In the genomic region with DNA sequence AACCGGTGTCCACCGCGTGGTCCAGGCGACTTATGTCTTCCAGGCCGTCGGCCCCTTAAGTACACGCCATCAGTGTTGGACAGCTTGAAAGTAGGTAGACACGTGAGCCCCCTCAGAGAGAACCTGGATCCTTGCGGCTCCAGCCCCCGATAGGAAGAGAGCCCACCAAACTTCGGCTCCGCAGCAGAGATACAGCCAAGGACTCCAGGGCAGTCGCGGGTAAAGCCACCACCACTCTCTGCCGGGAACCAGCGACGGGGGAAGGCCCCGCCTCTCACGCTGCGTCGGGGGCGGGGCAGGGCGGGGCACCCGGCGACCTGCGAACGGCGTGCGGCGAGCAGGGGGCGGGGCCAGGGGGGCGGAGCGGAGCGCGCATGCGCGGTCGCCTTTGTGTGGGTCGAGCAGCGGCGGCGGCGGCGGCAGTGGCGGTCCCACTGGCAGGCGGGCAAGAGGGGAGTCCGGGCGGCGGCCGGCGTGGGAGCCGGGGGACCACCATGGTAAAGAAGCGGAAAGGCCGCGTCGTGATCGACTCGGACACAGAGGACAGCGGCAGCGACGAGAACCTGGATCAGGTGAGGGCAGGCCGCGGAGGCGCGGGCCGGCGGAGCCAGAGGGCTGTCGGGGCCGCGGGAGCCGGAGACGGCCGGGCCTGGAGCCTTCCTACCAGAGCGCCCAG, we compare ENCODE assay signal across 8 cellular contexts. TPM values are rescaled to one million over a fixed set of nuclear protein-coding genes. Genes with fewer than 3 reads are reported as not detected.
DNase-seq lines count a peak whose midpoint lies in the region; ATAC-seq and TF ChIP-seq lines count a peak whose summit lies in the region.

A gene (plus strand): TSS at position 354 of the 676 bp plus-strand sequence. CDS start 21 bp downstream, at position 375.

- ATAC-seq in GM21515 (IDR thresholded peaks at IDR 0.05; ENCODE audit: unreplicated experiment) (peak; percentile 84), PC-3 (peak; percentile 87)

- H2AFZ ChIP-seq in PC-3 (ENCODE audit: low read length): peak within 1 kb of the TSS; percentile 84

- no peaks in the 10 kb centered on the region for H3K27me3 ChIP-seq in PC-3 (ENCODE audit: low read length)

- intact Hi-C loops in PC-3 (cut with micrococcal nuclease): no loop called here

- CTCF ChIA-PET in PC-3 (lab: Charles Lee): no interaction called here

- no TSS peak for BruUV-seq in PC-3 (replicated peaks; lab: Mats Ljungman, UMichigan)

- peak within 1 kb of the TSS; percentile 91 for H3K4me3 ChIP-seq in PC-3 (ENCODE audit: low read length)

- peaks cover 24% of the 10 kb centered on the region for H4K20me1 ChIP-seq in PC-3 (ENCODE audit: low read length)

- peaks cover 19% of the 10 kb centered on the region for H3K4me1 ChIP-seq in PC-3 (ENCODE audit: insufficient read depth, low read length)

- H3K9me3 ChIP-seq in PC-3 (ENCODE audit: low read length): no peaks in the 10 kb centered on the region

- TF ChIP-seq CTCF in PC-3 (conservative IDR thresholded peaks at IDR 0.05; ENCODE audit: low read depth, low read length): no peak

- H3K27ac ChIP-seq in PC-3 (ENCODE audit: low read length): peak within 1 kb of the TSS; percentile 23; the same call in 1 of the 2 replicates
- H3K27ac ChIP-seq in epithelial cell of prostate: peak within 1 kb of the TSS; percentile 43

- DNase-seq in D341Med (ENCODE audit: low spot score): peak; percentile 99
- DNase-seq in HuH-7.5 (ENCODE audit: low spot score): peak; percentile 80
- DNase-seq in PC-3: peak; percentile 93
- DNase-seq in activated T-cell treated with anti-CD3 and anti-CD28 coated beads for 48 hours (ENCODE audit: low read depth): peak; percentile 99
- peak; percentile 37 for DNase-seq in epithelial cell of prostate (ENCODE audit: low read depth, low spot score)
- peak; percentile 97 for DNase-seq in mucosa of gallbladder (ENCODE audit: low spot score)
- peak; percentile 96 for DNase-seq in stimulated activated CD8-positive, alpha-beta memory T cell treated with anti-CD3 and anti-CD28 coated beads, Interleukin-4, amount 100 ng/mL, for 24 hours (ENCODE audit: low read depth)

- H3K36me3 ChIP-seq in PC-3 (ENCODE audit: low read depth, low read length): no peaks in the 10 kb centered on the region

- peaks cover 63% of the 10 kb centered on the region for H3K79me2 ChIP-seq in PC-3 (ENCODE audit: low read length)

- POLR2A ChIA-PET in PC-3 (lab: Charles Lee; ENCODE audit: unreplicated experiment): no interaction called here

- H3K9ac ChIP-seq in PC-3 (ENCODE audit: low read length): peak within 1 kb of the TSS; percentile 94

- peak within 1 kb of the TSS; percentile 96 for H3K4me2 ChIP-seq in PC-3 (ENCODE audit: low read length)

- H3K9me2 ChIP-seq in PC-3 (replicated peaks; ENCODE audit: low read length): no peaks in the 10 kb centered on the region

- H3F3A ChIP-seq in PC-3 (ENCODE audit: low read length, unreplicated experiment): no peaks in the 10 kb centered on the region

RNA-seq across cellular contexts. Expression of the gene that starts here (rescaled TPM):
- total RNA-seq in PC-3 (2014; rRNA removed): 20.2 and 25.9 TPM in 2 replicates
- 32.1 TPM for total RNA-seq in mucosa of gallbladder

Comparison
In these comparisons a context has a peak if more than half of its experiments do, and no peak if none do; other contexts are left out.
1. Peak in every context shown above with its lines: DNase-seq, ATAC-seq, H3K4me3 ChIP-seq and H3K27ac ChIP-seq.
2. DNase-seq: peak in every context shown above with its lines; median percentile 99 in D341Med; 99 in activated T-cell treated with anti-CD3 and anti-CD28 coated beads for 48 hours; 97 in mucosa of gallbladder; 96 in stimulated activated CD8-positive, alpha-beta memory T cell treated with anti-CD3 and anti-CD28 coated beads, Interleukin-4, amount 100 ng/mL, for 24 hours; 93 in PC-3; 80 in HuH-7.5; 37 in epithelial cell of prostate.